10 cellular contexts compared by ENCODE assay signal in genomic region chr18:13051950-13052349, GRCh38.
DNase-seq lines count a peak whose midpoint lies in the region; ATAC-seq and TF ChIP-seq lines count a peak whose summit lies in the region.
"Had no signal": no experiment of that assay in that cellular context is flagged by ENCODE, and none has a peak within 500 bp of the region (broad histone marks: within the 10 kb centered on the region; RNA-seq: fewer than 3 reads in every experiment).

No MANE protein-coding gene starts in this region.

- peaks cover 54% of the 10 kb centered on the region for H3K36me3 Mint-ChIP-seq in HFFc6 (ENCODE audit: low read depth)
- H3K36me3 Mint-ChIP-seq in endodermal cell (ENCODE audit: low read depth), result peaks cover 67% of the 10 kb centered on the region

- H3K27ac Mint-ChIP-seq in HFFc6, result peak overlapping the region; percentile 24; the same call in 1 of the 2 replicates
- H3K27ac Mint-ChIP-seq in endodermal cell, result no peak overlapping the region
- H3K27ac Mint-ChIP-seq: dendritic cell treated with granulocyte-macrophage colony-stimulating factor and Interleukin-4, amounts not matched to agents 40 ng/mL and 50 ng/mL, for 4 days had no signal

- H3K27me3 ChIP-seq in heart left ventricle (no peaks in the 10 kb centered on the region), endodermal cell (ENCODE audit: control insufficient read depth, insufficient read depth, low read length, poor library complexity, severe bottlenecking) (no peaks in the 10 kb centered on the region)

- H3K9ac ChIP-seq in endodermal cell (ENCODE audit: extremely low read depth, low read length, poor library complexity, severe bottlenecking), result no peak overlapping the region

- TF ChIP-seq POLR2A in heart left ventricle (IDR thresholded peaks at IDR 0.05), result no peak

- no peak overlapping the region for H3K4me3 ChIP-seq in heart left ventricle
- H3K4me3 ChIP-seq in endodermal cell (ENCODE audit: low read length), result no peak overlapping the region

- no peaks in the 10 kb centered on the region for H3K9me3 Mint-ChIP-seq in HFFc6
- no peaks in the 10 kb centered on the region for H3K9me3 Mint-ChIP-seq in endodermal cell
- H3K9me3 Mint-ChIP-seq: dendritic cell treated with granulocyte-macrophage colony-stimulating factor and Interleukin-4, amounts not matched to agents 40 ng/mL and 50 ng/mL, for 4 days had no signal

- H3K4me1 Mint-ChIP-seq in HFFc6 (ENCODE audit: low read depth), result peaks cover 8% of the 10 kb centered on the region
- H3K4me1 Mint-ChIP-seq in endodermal cell, result no peaks in the 10 kb centered on the region

- H3K4me1 ChIP-seq in heart left ventricle (peaks cover 0 to 22% (median 0%) of the 10 kb centered on the region in 12 donors), endodermal cell (ENCODE audit: control insufficient read depth, insufficient read depth, low read length) (no peaks in the 10 kb centered on the region)

- WGBS in heart left ventricle, 4 donors, result 80 to 90% (median 87%) methylated on average over 4 of the region's 4 CpGs
- WGBS in endodermal cell (ENCODE audit: insufficient coverage in 1 of 2, insufficient read length in 1 of 2), 2 experiments, result 95 to 100% methylated on average over 3 to 4 of the region's 4 CpGs

- H3K9me3 ChIP-seq in heart left ventricle, result no peaks in the 10 kb centered on the region
- H3K9me3 ChIP-seq in endodermal cell (ENCODE audit: control insufficient read depth, low read length), result no peaks in the 10 kb centered on the region

- intact Hi-C loops in heart left ventricle (cut with DNase I), result no loop called here

- TF ChIP-seq CTCF in HFFc6 (IDR thresholded peaks at IDR 0.05) (no peak), heart left ventricle (IDR thresholded peaks at IDR 0.05) (no peak), endodermal cell (conservative IDR thresholded peaks at IDR 0.05) (no peak)

- H3K36me3 ChIP-seq in heart left ventricle (peaks cover 0 to 100% (median 91%) of the 10 kb centered on the region in 9 donors), endodermal cell (ENCODE audit: control insufficient read depth, insufficient read depth, low read length) (peaks cover 96% of the 10 kb centered on the region)

- DNase-seq in HFFc6 (no peak), SIG-M5 (lab: John Stamatoyannopoulos, UW) (peak; percentile 46), left lobe of liver (ENCODE audit: low spot score) (no peak), heart left ventricle (no peak), endodermal cell (no peak)
- DNase-seq: RPMI8226 had no signal

- peak overlapping the region in 1 of 12 donors; percentile 11 for H3K27ac ChIP-seq in heart left ventricle
- no peak overlapping the region for H3K27ac ChIP-seq in endodermal cell (ENCODE audit: low read depth, low read length)

- ATAC-seq in GM18499 (IDR thresholded peaks at IDR 0.05; ENCODE audit: insufficient read depth, unreplicated experiment) (peak; percentile 46), left lobe of liver (peak; percentile 26), GM18870 (IDR thresholded peaks at IDR 0.05; ENCODE audit: unreplicated experiment) (no peak), heart left ventricle (no peak), HG03045 (IDR thresholded peaks at IDR 0.05; ENCODE audit: unreplicated experiment) (no peak)

- no peak overlapping the region for H3K4me3 Mint-ChIP-seq in HFFc6
- H3K4me3 Mint-ChIP-seq in endodermal cell, result no peak overlapping the region
- H3K4me3 Mint-ChIP-seq: dendritic cell treated with granulocyte-macrophage colony-stimulating factor and Interleukin-4, amounts not matched to agents 40 ng/mL and 50 ng/mL, for 4 days had no signal

- H3K27me3 Mint-ChIP-seq in HFFc6 (ENCODE audit: insufficient read depth) (peaks cover 2% of the 10 kb centered on the region; the same call in 1 of the 2 replicates), endodermal cell (ENCODE audit: insufficient read depth) (no peaks in the 10 kb centered on the region)
- H3K27me3 Mint-ChIP-seq: dendritic cell treated with granulocyte-macrophage colony-stimulating factor and Interleukin-4, amounts not matched to agents 40 ng/mL and 50 ng/mL, for 4 days had no signal

Comparison
In these comparisons a context has a peak if more than half of its experiments do, and no peak if none do; other contexts are left out.
1. ATAC-seq: peak in GM18499 (single experiment) and left lobe of liver (single experiment); none in GM18870 (single experiment), heart left ventricle (0 of 4) and HG03045 (single experiment).